11 cellular contexts compared by ENCODE assay signal in the genomic region with DNA sequence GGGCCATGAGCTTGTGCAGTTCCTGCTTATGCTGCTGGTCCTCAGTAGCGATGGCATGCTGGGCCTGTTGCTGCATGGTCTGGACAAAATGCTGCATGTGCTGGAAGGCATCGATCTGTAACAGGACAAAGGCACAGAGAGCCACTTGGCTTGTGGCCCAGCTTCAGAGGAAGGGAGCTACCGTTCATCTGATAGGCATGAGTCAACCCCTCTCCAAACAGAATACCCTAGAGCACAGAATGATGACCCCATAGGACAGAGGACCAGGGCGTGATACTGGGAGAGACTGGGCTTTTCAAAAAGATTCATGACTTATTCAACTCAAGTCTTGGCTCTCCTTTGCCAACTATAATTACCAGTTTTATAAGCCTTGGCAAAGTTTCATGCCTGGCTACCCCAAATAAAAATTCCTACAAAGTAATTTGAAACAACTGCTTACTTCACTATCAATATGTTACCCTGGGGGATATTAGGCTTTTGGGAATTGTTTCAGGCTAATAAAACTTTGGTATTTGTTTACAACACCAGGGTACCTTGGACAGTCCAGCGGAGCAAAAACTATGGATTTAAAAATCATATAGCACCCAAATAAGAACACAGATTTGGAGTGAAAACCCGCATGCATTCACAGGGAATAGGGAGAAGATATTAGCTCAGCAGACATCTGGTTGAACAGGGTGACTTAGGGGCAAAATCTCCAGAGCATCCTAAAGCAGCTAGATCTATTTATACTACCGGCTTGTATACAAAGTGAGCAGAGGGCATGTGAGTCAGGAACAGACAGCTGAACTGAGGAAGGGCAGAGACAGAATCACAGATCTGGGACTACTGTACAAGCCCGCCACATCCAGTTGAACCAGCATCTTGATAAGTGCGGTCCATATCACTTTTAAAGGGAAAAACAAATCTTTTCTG. TPM values are rescaled to one million over a fixed set of nuclear protein-coding genes. Genes with fewer than 3 reads are reported as not detected.
DNase-seq lines count a peak whose midpoint lies in the region; ATAC-seq, FAIRE-seq and TF ChIP-seq lines count a peak whose summit lies in the region.
"Had no signal": no experiment of that assay in that cellular context is flagged by ENCODE, and none has a peak within 500 bp of the region (broad histone marks: within the 10 kb centered on the region; RNA-seq: fewer than 3 reads in every experiment).

No MANE protein-coding gene starts in this region.

- intact Hi-C loops in left ventricle myocardium inferior (cut with micrococcal nuclease), result no loop called here

- no peaks in the 10 kb centered on the region for H3K27me3 ChIP-seq in left ventricle myocardium inferior (ENCODE audit: low read depth)

- no peak for FAIRE-seq in HTR-8/SVneo (lab: Jason Lieb, UNC)

- H3K4me3 Mint-ChIP-seq in nephron progenitor cell, result no peak overlapping the region
- H3K4me3 Mint-ChIP-seq: CD8-positive, alpha-beta T cell had no signal

- no peak for TF ChIP-seq CTCF in AG09309 (IDR thresholded peaks at IDR 0.05; ENCODE audit: control insufficient read depth, insufficient read depth, low read depth, low read length, missing control alignments)
- TF ChIP-seq CTCF in left ventricle myocardium inferior (IDR thresholded peaks at IDR 0.05; ENCODE audit: borderline replicate concordance), result no peak
- no peak for TF ChIP-seq CTCF in nephron progenitor cell (IDR thresholded peaks at IDR 0.05)

- no peaks in the 10 kb centered on the region for H3K9me3 Mint-ChIP-seq in nephron progenitor cell
- H3K9me3 Mint-ChIP-seq: CD8-positive, alpha-beta T cell had no signal

- no peaks in the 10 kb centered on the region for H3K4me1 Mint-ChIP-seq in nephron progenitor cell

- ATAC-seq in GM18519 (IDR thresholded peaks at IDR 0.05; ENCODE audit: low FRiP score, unreplicated experiment) (no peak), HG03135 (IDR thresholded peaks at IDR 0.05; ENCODE audit: unreplicated experiment) (no peak)
- ATAC-seq: CD8-positive, alpha-beta T cell had no signal

- H3K9me3 ChIP-seq in left ventricle myocardium inferior (replicated peaks), result no peaks in the 10 kb centered on the region
- H3K9me3 ChIP-seq: HAP-1 had no signal

- H3K4me1 ChIP-seq in left ventricle myocardium inferior, result peaks cover 40% of the 10 kb centered on the region
- H3K4me1 ChIP-seq: HAP-1 had no signal

- no peak overlapping the region for H3K27ac Mint-ChIP-seq in nephron progenitor cell
- H3K27ac Mint-ChIP-seq: CD8-positive, alpha-beta T cell had no signal

- H3K36me3 ChIP-seq in left ventricle myocardium inferior, result peaks cover 86% of the 10 kb centered on the region

- H3K27ac ChIP-seq in angular gyrus (ENCODE audit: low read depth, low read length) (peak overlapping the region; percentile 12), left ventricle myocardium inferior (replicated peaks) (peak overlapping the region; percentile 73)

- DNase-seq in AG09309 (ENCODE audit: low read depth), result peak; percentile 68
- DNase-seq in HTR-8/SVneo (ENCODE audit: insufficient read length, low spot score), result peak; percentile 67
- no peak for DNase-seq in left ventricle myocardium inferior
- no peak for DNase-seq in nephron progenitor cell
- DNase-seq in HuH-7 (ENCODE audit: low spot score), result no peak
- DNase-seq: CD8-positive, alpha-beta T cell; central memory CD4-positive, alpha-beta T cell had no signal

- no peak overlapping the region for H3K4me3 ChIP-seq in AG09309 (ENCODE audit: control insufficient read depth, low read depth, low read length)
- H3K4me3 ChIP-seq in left ventricle myocardium inferior, result no peak overlapping the region
- H3K4me3 ChIP-seq: HAP-1 had no signal

- peaks cover 57% of the 10 kb centered on the region for H3K36me3 Mint-ChIP-seq in nephron progenitor cell (ENCODE audit: low read depth)

- no peaks in the 10 kb centered on the region for H3K27me3 Mint-ChIP-seq in nephron progenitor cell (ENCODE audit: low read depth, poor library complexity)

RNA-seq across cellular contexts. Expression of a gene that starts 34.9 kb away (rescaled TPM):
- 17.1 TPM for total RNA-seq in left ventricle myocardium inferior

RNA-seq across cellular contexts. Expression of a gene that starts 54.5 kb away (rescaled TPM):
- total RNA-seq in left ventricle myocardium inferior, result 1.1 TPM
- total RNA-seq: CD8-positive, alpha-beta T cell had no signal

Comparison
In these comparisons a context has a peak if more than half of its experiments do, and no peak if none do; other contexts are left out.
1. DNase-seq: peak in AG09309 (single experiment) and HTR-8/SVneo (single experiment); none in left ventricle myocardium inferior (single experiment), nephron progenitor cell (single experiment) and HuH-7 (single experiment).